In genomic region chrX:14073561-14073960, GRCh38 we compare ENCODE assay signal across 25 cellular contexts. TPM values are rescaled to one million over a fixed set of nuclear protein-coding genes. Genes with fewer than 3 reads are reported as not detected.
DNase-seq lines count a peak whose midpoint lies in the region; ATAC-seq, FAIRE-seq and TF ChIP-seq lines count a peak whose summit lies in the region.
"Had no signal": no experiment of that assay in that cellular context is flagged by ENCODE, and none has a peak within 500 bp of the region (broad histone marks: within the 10 kb centered on the region; RNA-seq: fewer than 3 reads in every experiment).

No MANE protein-coding gene starts in this region.

- H3K9ac ChIP-seq in MM.1S (ENCODE audit: low read length) = no peak overlapping the region
- H3K9ac ChIP-seq in fibroblast of lung (ENCODE audit: insufficient read depth, low read length) = no peak overlapping the region
- H3K9ac ChIP-seq: BLaER1 treated with 17β-estradiol and CSF1 and Interleukin-3, amounts not matched to agents 10 nM and 100 nM; KMS-11 had no signal

- no peaks in the 10 kb centered on the region for H3K9me3 ChIP-seq in MM.1S (replicated peaks; ENCODE audit: insufficient read depth, low read length)
- H3K9me3 ChIP-seq in fibroblast of lung (ENCODE audit: control insufficient read depth, insufficient read depth, low read depth, low read length) = no peaks in the 10 kb centered on the region
- H3K9me3 ChIP-seq in pancreas = no peaks in the 10 kb centered on the region
- H3K9me3 ChIP-seq: BLaER1 treated with 17β-estradiol and CSF1 and Interleukin-3, amounts not matched to agents 10 nM and 100 nM; neutrophil; psoas muscle had no signal

- H3K79me2 ChIP-seq in MM.1S (ENCODE audit: low read length) (no peaks in the 10 kb centered on the region), fibroblast of lung (ENCODE audit: control insufficient read depth, insufficient read depth, low read length) (no peaks in the 10 kb centered on the region)

- H3K4me3 ChIP-seq in AG10803 (ENCODE audit: low read length) (no peak overlapping the region), MM.1S (ENCODE audit: low read length) (no peak overlapping the region), fibroblast of lung (replicated peaks in 1 of 4; ENCODE audit: control extremely low read depth in 1 of 4, insufficient read depth in 1 of 4, low read depth in 3 of 4, low read length in 4 of 4) (no peak overlapping the region), pancreas (no peak overlapping the region)
- H3K4me3 ChIP-seq: BLaER1 treated with 17β-estradiol and CSF1 and Interleukin-3, amounts not matched to agents 10 nM and 100 nM; psoas muscle; SK-N-MC; smooth muscle cell had no signal

- H4K20me1 ChIP-seq in MM.1S (ENCODE audit: insufficient read depth, low read length) (no peaks in the 10 kb centered on the region), fibroblast of lung (ENCODE audit: control insufficient read depth, extremely low read depth, insufficient read depth, low read length) (no peaks in the 10 kb centered on the region)
- H4K20me1 ChIP-seq: BLaER1 treated with 17β-estradiol and CSF1 and Interleukin-3, amounts not matched to agents 10 nM and 100 nM had no signal

- peak; percentile 75 to 84 (median 78) for ATAC-seq in pancreas
- ATAC-seq in GM21515 (IDR thresholded peaks at IDR 0.05; ENCODE audit: unreplicated experiment) = no peak
- no peak for ATAC-seq in GM19035 (IDR thresholded peaks at IDR 0.05; ENCODE audit: unreplicated experiment)
- no peak for ATAC-seq in HG02571 (IDR thresholded peaks at IDR 0.05; ENCODE audit: unreplicated experiment)
- ATAC-seq in GM19467 (IDR thresholded peaks at IDR 0.05; ENCODE audit: unreplicated experiment) = no peak
- ATAC-seq: psoas muscle had no signal

- no peaks in the 10 kb centered on the region for H3K9me2 ChIP-seq in MM.1S (replicated peaks; ENCODE audit: insufficient read depth, low read length)

- H3K36me3 ChIP-seq in MM.1S (replicated peaks; ENCODE audit: insufficient read depth, low read length) (no peaks in the 10 kb centered on the region), fibroblast of lung (ENCODE audit: control insufficient read depth, insufficient read depth, low read length) (no peaks in the 10 kb centered on the region), pancreas (no peaks in the 10 kb centered on the region)
- H3K36me3 ChIP-seq: BLaER1 treated with 17β-estradiol and CSF1 and Interleukin-3, amounts not matched to agents 10 nM and 100 nM; neutrophil had no signal

- 0 out of 2 replicates have a peak, but pooled peaks cover 4% of the 10 kb centered on the region for H3K4me1 ChIP-seq in MM.1S (ENCODE audit: low read length)
- H3K4me1 ChIP-seq in fibroblast of lung (ENCODE audit: control insufficient read depth, extremely low read depth, insufficient read depth, low read length) = no peaks in the 10 kb centered on the region
- H3K4me1 ChIP-seq in pancreas = no peaks in the 10 kb centered on the region
- H3K4me1 ChIP-seq: BLaER1 treated with 17β-estradiol and CSF1 and Interleukin-3, amounts not matched to agents 10 nM and 100 nM; psoas muscle had no signal

- peak overlapping the region; percentile 37; the same call in 1 of the 2 replicates for H3K4me2 ChIP-seq in MM.1S (ENCODE audit: low read depth, low read length)
- H3K4me2 ChIP-seq in fibroblast of lung (ENCODE audit: extremely low read depth, insufficient read depth, low read length) = no peak overlapping the region
- H3K4me2 ChIP-seq: BLaER1 treated with 17β-estradiol and CSF1 and Interleukin-3, amounts not matched to agents 10 nM and 100 nM; KMS-11; smooth muscle cell had no signal

- peak overlapping the region; percentile 43; the same call in 1 of the 2 replicates for H3K27ac ChIP-seq in MM.1S (ENCODE audit: low read length)
- H3K27ac ChIP-seq in fibroblast of lung (ENCODE audit: insufficient read depth, low read length) = no peak overlapping the region
- no peak overlapping the region for H3K27ac ChIP-seq in pancreas
- H3K27ac ChIP-seq: BLaER1 treated with 17β-estradiol and CSF1 and Interleukin-3, amounts not matched to agents 10 nM and 100 nM; KMS-11; neutrophil; psoas muscle; SK-N-MC had no signal

- intact Hi-C loops in pancreas (cut with DNase I) = no loop called here

- H3K27me3 ChIP-seq in MM.1S (replicated peaks; ENCODE audit: insufficient read depth, low read length) (no peaks in the 10 kb centered on the region), fibroblast of lung (ENCODE audit: control insufficient read depth, insufficient read depth, low read length) (no peaks in the 10 kb centered on the region), pancreas (peaks cover 0 to 8% (median 2%) of the 10 kb centered on the region in 4 donors)
- H3K27me3 ChIP-seq: neutrophil had no signal

- no peaks in the 10 kb centered on the region for H3F3A ChIP-seq in MM.1S (ENCODE audit: insufficient read depth, low read length)

- FAIRE-seq in pancreas (lab: Jason Lieb, UNC) = no peak
- FAIRE-seq: A204.1, HTR-8/SVneo had no signal

- no peak overlapping the region for H2AFZ ChIP-seq in MM.1S (ENCODE audit: low read length)
- no peak overlapping the region for H2AFZ ChIP-seq in fibroblast of lung (ENCODE audit: low read length)

- DNase-seq in AG10803 (ENCODE audit: low read depth) (peak; percentile 2), MM.1S (no peak), fibroblast of lung (ENCODE audit: low read depth in 2 of 2) (peak; percentile 15 to 24), pancreas (peak in 1 of 6 donors; percentile 7)
- DNase-seq: activated CD4-positive, alpha-beta T cell treated with anti-CD3 and anti-CD28 coated beads, Interleukin-2, amount 10 ng/mL, durations not matched to agents 7 days and 5 days; activated naive CD4-positive, alpha-beta T cell treated with anti-CD3 and anti-CD28 coated beads for 36 hours; amniotic stem cell; central memory CD4-positive, alpha-beta T cell; dermis blood vessel endothelial cell; EL; kidney glomerular epithelial cell; NCI-H187; psoas muscle; stimulated activated CD4-positive, alpha-beta T cell treated with anti-CD3 and anti-CD28 coated beads, Interleukin-2, amount 100 ng/mL, for 24 hours had no signal

- TF ChIP-seq CTCF in AG10803 (conservative IDR thresholded peaks at IDR 0.05; ENCODE audit: low read length) (no peak), MM.1S (IDR thresholded peaks at IDR 0.05; ENCODE audit: low read length) (no peak), fibroblast of lung (conservative IDR thresholded peaks at IDR 0.05 in 1 of 2, IDR thresholded peaks at IDR 0.05 in 1 of 2; ENCODE audit: low read depth in 1 of 2, low read length in 2 of 2) (no peak), pancreas (IDR thresholded peaks at IDR 0.05) (no peak)

RNA-seq across cellular contexts. Expression of gene GEMIN8, which starts 43.9 kb away (rescaled TPM):
- 11.3 and 20.1 TPM in 2 replicates for total RNA-seq in fibroblast of lung
- 18.2 and 20.9 TPM in 2 replicates for polyA plus RNA-seq in fibroblast of lung
- 13.9 and 17.2 TPM in 2 replicates for polyA plus RNA-seq in fibroblast of lung (2012)
- polyA minus RNA-seq in fibroblast of lung (ENCODE audit: low replicate concordance) = 5.0 and 8.4 TPM in 2 replicates
- total RNA-seq in pancreas = 10 to 100 TPM in 5 of 6 donors, 1 to 10 TPM in 1; 8.8 to 16.8 (median 11.1) TPM
- 10 to 100 TPM; 17.8 to 24.4 TPM for polyA plus RNA-seq in pancreas

Comparison
In these comparisons a context has a peak if more than half of its experiments do, and no peak if none do; other contexts are left out.
1. ATAC-seq: peak in pancreas (4 of 4); none in GM21515 (single experiment), GM19035 (single experiment), HG02571 (single experiment) and GM19467 (single experiment).